ENCODE assay signal across 14 cellular contexts in genomic region chr17:82881292-82881823, GRCh38. TPM values are rescaled to one million over a fixed set of nuclear protein-coding genes. Genes with fewer than 3 reads are reported as not detected.
A peak's percentile ranks its signal among the peaks of the same experiment; 100 is the strongest.
DNase-seq lines count a peak whose midpoint lies in the region; ATAC-seq lines count a peak whose summit lies in the region.
"Had no signal": no experiment of that assay in that cellular context is flagged by ENCODE, and none has a peak within 500 bp of the region (broad histone marks: within the 10 kb centered on the region; RNA-seq: fewer than 3 reads in every experiment).

No MANE protein-coding gene starts in this region.

- peaks cover 100% of the 10 kb centered on the region for H3K4me1 ChIP-seq in BLaER1
- peaks cover 55% of the 10 kb centered on the region for H3K4me1 ChIP-seq in CD8-positive, alpha-beta memory T cell (ENCODE audit: insufficient read depth, low read length)

- H3K4me2 ChIP-seq in BLaER1, result peak overlapping the region; percentile 100

- H3K4me1 Mint-ChIP-seq in CD8-positive, alpha-beta memory T cell, result peaks cover 73 to 90% (median 81%) of the 10 kb centered on the region in 3 donors
- peaks cover 73% of the 10 kb centered on the region for H3K4me1 Mint-ChIP-seq in central memory CD8-positive, alpha-beta T cell
- H3K4me1 Mint-ChIP-seq in naive thymus-derived CD8-positive, alpha-beta T cell, result peaks cover 45 to 87% (median 75%) of the 10 kb centered on the region in 4 donors

- 0 out of 2 replicates have a peak overlapping the region, but pooled peaks have one; percentile 20 for H3K9ac ChIP-seq in BLaER1

- H3K27me3 ChIP-seq in BLaER1, result no peaks in the 10 kb centered on the region
- H3K27me3 ChIP-seq in CD8-positive, alpha-beta memory T cell (ENCODE audit: insufficient read depth, low read length, poor library complexity, severe bottlenecking), result no peaks in the 10 kb centered on the region

- peaks cover 0 to 2% of the 10 kb centered on the region in 2 donors for H3K27me3 Mint-ChIP-seq in CD8-positive, alpha-beta memory T cell
- no peaks in the 10 kb centered on the region for H3K27me3 Mint-ChIP-seq in central memory CD8-positive, alpha-beta T cell
- H3K27me3 Mint-ChIP-seq in naive thymus-derived CD8-positive, alpha-beta T cell, result peaks cover 0 to 2% (median 0%) of the 10 kb centered on the region in 5 donors
- H3K27me3 Mint-ChIP-seq: stimulated activated naive CD8-positive, alpha-beta T cell treated with anti-CD3 and anti-CD28 coated beads, Interleukin-15, amount 100 ng/mL, for 72 hours had no signal

- CTCF ChIA-PET in CD8-positive, alpha-beta memory T cell (lab: Charles Lee), result interaction anchor here (0.8 kb wide), 1 partner anchor 17 kb away, joined by 3 read pairs; no protein-coding TSS in a partner anchor

- POLR2A ChIA-PET in CD8-positive, alpha-beta memory T cell (lab: Charles Lee), result interaction anchor here (1.3 kb wide), 1 partner anchor 16 kb away, joined by 3 read pairs; no protein-coding TSS in a partner anchor
- POLR2A ChIA-PET in naive thymus-derived CD8-positive, alpha-beta T cell (lab: Charles Lee), result interaction anchor here (0.5 to 6.4 kb wide), 5 partner anchors 13 to 362 kb away, joined by 3 to 84 read pairs (median 27); no protein-coding TSS in a partner anchor

- peaks cover 12% of the 10 kb centered on the region; the same call in 1 of the 2 replicates for H3K36me3 ChIP-seq in BLaER1
- H3K36me3 ChIP-seq in CD8-positive, alpha-beta memory T cell (ENCODE audit: insufficient read depth, low read length), result no peaks in the 10 kb centered on the region

- H3K4me3 Mint-ChIP-seq in CD8-positive, alpha-beta memory T cell, result peak overlapping the region in 4 of 7 donors; percentile 9 to 87 (median 48)
- H3K4me3 Mint-ChIP-seq in central memory CD8-positive, alpha-beta T cell, result peak overlapping the region; percentile 18
- H3K4me3 Mint-ChIP-seq in naive thymus-derived CD8-positive, alpha-beta T cell, result peak overlapping the region in 6 of 10 donors; percentile 20 to 85 (median 58)

- peak overlapping the region in 7 of 8 donors; percentile 70 to 100 (median 98) for H3K27ac Mint-ChIP-seq in CD8-positive, alpha-beta memory T cell
- peak overlapping the region; percentile 99 for H3K27ac Mint-ChIP-seq in central memory CD8-positive, alpha-beta T cell (ENCODE audit: low read depth)
- peak overlapping the region; percentile 84 to 100 (median 98) for H3K27ac Mint-ChIP-seq in naive thymus-derived CD8-positive, alpha-beta T cell

- no peaks in the 10 kb centered on the region for H3K9me3 ChIP-seq in BLaER1
- H3K9me3 ChIP-seq in CD8-positive, alpha-beta memory T cell (ENCODE audit: low read length), result no peaks in the 10 kb centered on the region

- H3K36me3 Mint-ChIP-seq in CD8-positive, alpha-beta memory T cell, result peaks cover 0 to 25% (median 6%) of the 10 kb centered on the region in 3 donors
- peaks cover 27% of the 10 kb centered on the region for H3K36me3 Mint-ChIP-seq in central memory CD8-positive, alpha-beta T cell (ENCODE audit: insufficient read depth)
- H3K36me3 Mint-ChIP-seq in naive thymus-derived CD8-positive, alpha-beta T cell, result peaks cover 0 to 7% (median 0%) of the 10 kb centered on the region in 3 donors

- DNase-seq in CD8-positive, alpha-beta memory T cell, result no peak
- no peak for DNase-seq in central memory CD8-positive, alpha-beta T cell (ENCODE audit: low spot score in 2 of 2)
- no peak for DNase-seq in naive thymus-derived CD8-positive, alpha-beta T cell
- DNase-seq in NCI-H82 (lab: John Stamatoyannopoulos, UW) (no peak), GOT3 (lab: John Stamatoyannopoulos, UW) (no peak), NCI-H1930 (lab: John Stamatoyannopoulos, UW) (no peak), AML-193 (lab: John Stamatoyannopoulos, UW) (no peak)
- DNase-seq: cerebellar nuclear complex; NCI-H510A; stimulated activated CD4-positive, alpha-beta T cell treated with anti-CD3 and anti-CD28 coated beads, Interleukin-4, amount 100 ng/mL, for 4 hours; stimulated activated naive CD8-positive, alpha-beta T cell treated with anti-CD3 and anti-CD28 coated beads, Interleukin-15, amount 100 ng/mL, for 72 hours had no signal

- peaks cover 87% of the 10 kb centered on the region for H4K20me1 ChIP-seq in BLaER1

- no peak for ATAC-seq in central memory CD8-positive, alpha-beta T cell (replicated peaks; ENCODE audit: extremely low read depth, poor library complexity, severe bottlenecking)
- ATAC-seq in naive thymus-derived CD8-positive, alpha-beta T cell, result no peak
- ATAC-seq: stimulated activated naive CD8-positive, alpha-beta T cell treated with anti-CD3 and anti-CD28 coated beads, Interleukin-15, amount 100 ng/mL, for 72 hours had no signal

- peak overlapping the region; percentile 83 for H3K27ac ChIP-seq in BLaER1
- no peak overlapping the region for H3K27ac ChIP-seq in CD8-positive, alpha-beta memory T cell (ENCODE audit: low read depth, low read length)

- H3K9me3 Mint-ChIP-seq in CD8-positive, alpha-beta memory T cell, result no peaks in the 10 kb centered on the region
- H3K9me3 Mint-ChIP-seq in central memory CD8-positive, alpha-beta T cell, result no peaks in the 10 kb centered on the region
- no peaks in the 10 kb centered on the region for H3K9me3 Mint-ChIP-seq in naive thymus-derived CD8-positive, alpha-beta T cell
- H3K9me3 Mint-ChIP-seq: stimulated activated naive CD8-positive, alpha-beta T cell treated with anti-CD3 and anti-CD28 coated beads, Interleukin-15, amount 100 ng/mL, for 72 hours had no signal

- H3K4me3 ChIP-seq in BLaER1, result no peak overlapping the region
- H3K4me3 ChIP-seq in CD8-positive, alpha-beta memory T cell (ENCODE audit: low read length), result no peak overlapping the region

RNA-seq across cellular contexts. Expression of gene ZNF750, which starts 41.5 kb away (rescaled TPM):
- not detected for total RNA-seq in CD8-positive, alpha-beta memory T cell
- polyA plus RNA-seq in CD8-positive, alpha-beta memory T cell, result not detected
- not detected for total RNA-seq in naive thymus-derived CD8-positive, alpha-beta T cell
- not detected for polyA plus RNA-seq in naive thymus-derived CD8-positive, alpha-beta T cell
- total RNA-seq: mononuclear cell, renal cortical epithelial cell had no signal
